Comparison of ENCODE assay signal across 8 cellular contexts in the genomic region with DNA sequence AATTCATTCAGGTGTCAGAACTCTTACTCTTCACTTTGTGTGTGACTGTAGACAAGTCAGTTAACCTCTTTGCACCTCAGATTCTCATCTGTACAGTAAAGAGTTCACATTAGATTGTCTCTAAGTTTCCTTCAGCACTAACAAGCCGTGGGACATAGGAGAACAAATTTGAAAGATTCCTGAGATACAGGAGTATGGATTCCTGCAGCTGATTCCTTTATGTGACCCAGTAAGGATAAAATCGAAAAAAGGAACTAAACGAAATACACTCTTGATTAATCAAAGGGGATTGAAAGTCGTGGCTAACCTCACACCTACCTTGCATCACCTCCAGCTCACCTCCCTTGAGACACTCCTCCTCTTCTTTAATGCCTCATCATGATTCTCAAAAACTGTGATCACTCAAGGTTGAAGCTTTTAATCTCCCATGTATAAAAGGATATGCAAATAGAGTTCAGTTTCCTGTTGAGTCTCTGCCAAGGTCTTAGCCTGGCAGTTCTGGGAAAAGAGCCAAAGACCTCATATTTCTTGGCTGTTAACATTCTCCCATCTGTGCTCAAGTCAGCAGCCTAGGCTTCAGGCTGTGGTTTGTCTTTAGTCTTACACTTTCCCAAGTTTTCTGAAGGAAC.
A peak's percentile ranks its signal among the peaks of the same experiment; 100 is the strongest.
DNase-seq lines count a peak whose midpoint lies in the region; ATAC-seq, FAIRE-seq and TF ChIP-seq lines count a peak whose summit lies in the region.

No MANE protein-coding gene starts in this region.

- H3K4me1 Mint-ChIP-seq in activated CD4-positive, alpha-beta T cell treated with anti-CD3 and anti-CD28 coated beads, Interleukin-2, amount 10 ng/mL, durations not matched to agents 24 days and 14 days, result no peaks in the 10 kb centered on the region

- H3K4me3 Mint-ChIP-seq in activated CD4-positive, alpha-beta T cell treated with anti-CD3 and anti-CD28 coated beads, Interleukin-2, amount 10 ng/mL, durations not matched to agents 24 days and 14 days, result no peak overlapping the region

- H3K27me3 ChIP-seq in K562 (ENCODE audit: control insufficient read depth in 2 of 2, insufficient read depth in 2 of 2, low read length in 2 of 2), result no peaks in the 10 kb centered on the region; a peak in 1 of 5 replicates
- H3K27me3 ChIP-seq in esophagus muscularis mucosa, result peaks cover 0 to 4% (median 0%) of the 10 kb centered on the region in 4 donors

- in situ Hi-C loops in K562 (cut with MboI), result no loop called here

- 10% methylated on average over 4 of the region's 4 CpGs for WGBS in K562 (ENCODE audit: insufficient coverage, low coverage, missing lambda C conversion rate)
- 21% methylated on average over 4 of the region's 4 CpGs for WGBS in esophagus muscularis mucosa

- H3K36me3 ChIP-seq in K562 (ENCODE audit: control insufficient read depth, insufficient read depth, low read length) (no peaks in the 10 kb centered on the region), esophagus muscularis mucosa (no peaks in the 10 kb centered on the region)

- no peaks in the 10 kb centered on the region for H3K9me3 ChIP-seq in K562 (replicated peaks; ENCODE audit: control insufficient read depth, insufficient read depth, low read depth, low read length)
- no peaks in the 10 kb centered on the region for H3K9me3 ChIP-seq in esophagus muscularis mucosa

- POLR2A ChIA-PET in K562 (lab: Yijun Ruan, JAX), result no interaction called here

- no peaks in the 10 kb centered on the region for H3K9me3 Mint-ChIP-seq in activated CD4-positive, alpha-beta T cell treated with anti-CD3 and anti-CD28 coated beads, Interleukin-2, amount 10 ng/mL, durations not matched to agents 24 days and 14 days

- no peaks in the 10 kb centered on the region for H3K36me3 Mint-ChIP-seq in activated CD4-positive, alpha-beta T cell treated with anti-CD3 and anti-CD28 coated beads, Interleukin-2, amount 10 ng/mL, durations not matched to agents 24 days and 14 days (ENCODE audit: low read depth)

- no peak overlapping the region for H3K9ac ChIP-seq in K562 (ENCODE audit: insufficient read depth in 1 of 2, low read depth in 2 of 2, low read length in 2 of 2)

- no peak overlapping the region for H3K27ac Mint-ChIP-seq in activated CD4-positive, alpha-beta T cell treated with anti-CD3 and anti-CD28 coated beads, Interleukin-2, amount 10 ng/mL, durations not matched to agents 24 days and 14 days

- H3K27ac ChIP-seq in K562 (ENCODE audit: extremely low read depth, low read depth, low read length) (no peak overlapping the region), esophagus muscularis mucosa (replicated peaks in 1 of 4) (no peak overlapping the region)

- H3K27me3 Mint-ChIP-seq in activated CD4-positive, alpha-beta T cell treated with anti-CD3 and anti-CD28 coated beads, Interleukin-2, amount 10 ng/mL, durations not matched to agents 24 days and 14 days, result no peaks in the 10 kb centered on the region

- TF ChIP-seq RAD21 in K562 (CRISPR knock-in tag; conservative IDR thresholded peaks at IDR 0.05 in 1 of 2, IDR thresholded peaks at IDR 0.05 in 1 of 2), result no peak

- H3K4me2 ChIP-seq in K562 (ENCODE audit: insufficient read depth, low read length), result no peak overlapping the region

- TF ChIP-seq CTCF in K562 (IDR thresholded peaks at IDR 0.05 in 2 of 3, conservative IDR thresholded peaks at IDR 0.05 in 1 of 3; ENCODE audit: insufficient read depth in 2 of 3, low read depth in 1 of 3, low read length in 3 of 3) (no peak), esophagus muscularis mucosa (IDR thresholded peaks at IDR 0.05) (no peak)

- no peak for TF ChIP-seq POLR2A in K562 (conservative IDR thresholded peaks at IDR 0.05)
- TF ChIP-seq POLR2A in esophagus muscularis mucosa (IDR thresholded peaks at IDR 0.05; ENCODE audit: low read depth), result no peak

- H3K4me3 ChIP-seq in K562, result no peak overlapping the region
- H3K4me3 ChIP-seq in esophagus muscularis mucosa, result no peak overlapping the region

- H3K79me2 ChIP-seq in K562 (ENCODE audit: control insufficient read depth, insufficient read depth, low read length), result no peaks in the 10 kb centered on the region

- H3K4me1 ChIP-seq in K562 (replicated peaks in 1 of 2; ENCODE audit: control insufficient read depth in 2 of 2, insufficient read depth in 2 of 2, low read length in 2 of 2) (peaks cover 0 to 12% of the 10 kb centered on the region in 2 experiments; a peak in 4 of 5 replicates), esophagus muscularis mucosa (peaks cover 27 to 62% (median 47%) of the 10 kb centered on the region in 4 donors)

- TF ChIP-seq EP300 in K562 (IDR thresholded peaks at IDR 0.05; ENCODE audit: low read length) (no peak), esophagus muscularis mucosa (IDR thresholded peaks at IDR 0.05) (no peak)

- intact Hi-C loops in K562 (cut with micrococcal nuclease), result loop anchor here (5.0 kb wide), 1 partner anchor 40 kb away; no protein-coding TSS in a partner anchor
- intact Hi-C loops in esophagus muscularis mucosa (cut with DNase I), result no loop called here
- intact Hi-C loops in activated CD4-positive, alpha-beta T cell treated with anti-CD3 and anti-CD28 coated beads, Interleukin-2, amount 10 ng/mL, durations not matched to agents 24 days and 14 days (cut with micrococcal nuclease), result no loop called here

- H2AFZ ChIP-seq in K562 (ENCODE audit: low read depth, low read length), result no peak overlapping the region

- FAIRE-seq in K562 (lab: Jason Lieb, UNC), result peak; percentile 35

- no peaks in the 10 kb centered on the region for H4K20me1 ChIP-seq in K562 (replicated peaks; ENCODE audit: control insufficient read depth, insufficient read depth, low read length)

- DNase-seq in EL (peak; percentile 86), NCI-H2029 (lab: John Stamatoyannopoulos, UW) (peak; percentile 45), K562 (ENCODE audit: extremely low read depth in 1 of 4, low spot score in 3 of 4) (peak in 1 of 4 experiments; percentile 20), left lobe of liver (ENCODE audit: low spot score) (no peak), esophagus muscularis mucosa (ENCODE audit: extremely low spot score) (no peak), NCI-H526 (lab: John Stamatoyannopoulos, UW) (no peak)
- no peak for DNase-seq in activated CD4-positive, alpha-beta T cell treated with anti-CD3 and anti-CD28 coated beads, Interleukin-2, amount 10 ng/mL, durations not matched to agents 24 days and 14 days

- ATAC-seq in K562, result no peak
- ATAC-seq in left lobe of liver, result peak; percentile 63
- no peak for ATAC-seq in GM19351 (IDR thresholded peaks at IDR 0.05; ENCODE audit: unreplicated experiment)

- CTCF ChIA-PET in K562 (lab: Yijun Ruan, JAX; ENCODE audit: low intra/inter-chr PET ratio), result no interaction called here

- BruUV-seq in K562 (replicated peaks; lab: Mats Ljungman, UMichigan), result no TSS peak

- no peaks in the 10 kb centered on the region for H3K9me1 ChIP-seq in K562 (ENCODE audit: control insufficient read depth, insufficient read depth, low read length)

TF ChIP-seq in K562, 482 proteins besides CTCF, POLR2A, EP300 and RAD21:
- TF ChIP-seq FOXK1 (CRISPR knock-in tag; IDR thresholded peaks at IDR 0.05; ENCODE audit: borderline replicate concordance), result no peak
- TF ChIP-seq BMI1 (IDR thresholded peaks at IDR 0.05; ENCODE audit: low read length), result no peak
- TF ChIP-seq LCOR (CRISPR knock-in tag; IDR thresholded peaks at IDR 0.05), result no peak
- no peak for TF ChIP-seq MAFK (IDR thresholded peaks at IDR 0.05; ENCODE audit: low read length)
- TF ChIP-seq ZNF212 (CRISPR knock-in tag; IDR thresholded peaks at IDR 0.05), result no peak
- TF ChIP-seq RBM34 (IDR thresholded peaks at IDR 0.05; ENCODE audit: borderline replicate concordance, insufficient read depth, low read length), result no peak
- no peak for TF ChIP-seq ZBTB7A (IDR thresholded peaks at IDR 0.05; ENCODE audit: borderline replicate concordance, control insufficient read depth, low read depth, low read length)
- TF ChIP-seq FOXA1 (IDR thresholded peaks at IDR 0.05; ENCODE audit: borderline replicate concordance), result no peak
- no peak for TF ChIP-seq CCNT2 (IDR thresholded peaks at IDR 0.05; ENCODE audit: borderline replicate concordance, extremely low read depth, insufficient read length, low read depth, low read length)
- no peak for TF ChIP-seq RBM22 (IDR thresholded peaks at IDR 0.05; ENCODE audit: low read depth, low read length, poor library complexity, severe bottlenecking)
- no peak for TF ChIP-seq PML (IDR thresholded peaks at IDR 0.05; ENCODE audit: low read length)

Comparison
In these comparisons a context has a peak if more than half of its experiments do, and no peak if none do; other contexts are left out.
1. DNase-seq: peak in EL (single experiment) and NCI-H2029 (single experiment); none in left lobe of liver (single experiment), esophagus muscularis mucosa (single experiment), activated CD4-positive, alpha-beta T cell treated with anti-CD3 and anti-CD28 coated beads, Interleukin-2, amount 10 ng/mL, durations not matched to agents 24 days and 14 days (single experiment) and NCI-H526 (0 of 2).